Comparison of ENCODE assay signal across 22 cellular contexts in genomic region chr10:6757119-6757518, GRCh38.
DNase-seq lines count a peak whose midpoint lies in the region; TF ChIP-seq lines count a peak whose summit lies in the region.
"Had no signal": no experiment of that assay in that cellular context is flagged by ENCODE, and none has a peak within 500 bp of the region (broad histone marks: within the 10 kb centered on the region; RNA-seq: fewer than 3 reads in every experiment).

No MANE protein-coding gene starts in this region.

- H3T11ph ChIP-seq in H9 (ENCODE audit: low read length): no peak overlapping the region

- H2AFZ ChIP-seq in H9 (ENCODE audit: low read length): no peak overlapping the region
- H2AFZ ChIP-seq: PC-9 had no signal

- H3K4me3 Mint-ChIP-seq in progenitor cell of endocrine pancreas (ENCODE audit: low read depth) (peak overlapping the region; percentile 25), H9 (no peak overlapping the region)
- H3K4me3 Mint-ChIP-seq: CD8-positive, alpha-beta T cell had no signal

- TF ChIP-seq POLR2A in vagina (IDR thresholded peaks at IDR 0.05): no peak

- peaks cover 18% of the 10 kb centered on the region for H3K4me1 ChIP-seq in vagina
- H3K4me1 ChIP-seq in H9 (ENCODE audit: insufficient read depth, low read length): peaks cover 2% of the 10 kb centered on the region; the same call in 1 of the 2 replicates

- no peak overlapping the region for H3K56ac ChIP-seq in H9 (ENCODE audit: insufficient read length, low read depth, low read length)

- H3K79me1 ChIP-seq in H9 (ENCODE audit: insufficient read depth, low read depth, low read length, poor library complexity, severe bottlenecking): no peaks in the 10 kb centered on the region

- no peak overlapping the region for H3K4me2 ChIP-seq in H9 (ENCODE audit: insufficient read depth, insufficient read length, low read length)
- H3K4me2 ChIP-seq: PC-9 had no signal

- no peak overlapping the region for H4K91ac ChIP-seq in H9 (ENCODE audit: insufficient read length, low read depth, low read length)

- no peaks in the 10 kb centered on the region for H3K36me3 ChIP-seq in vagina
- H3K36me3 ChIP-seq: BLaER1 treated with 17β-estradiol and CSF1 and Interleukin-3, amounts not matched to agents 10 nM and 100 nM had no signal

- peaks cover 6% of the 10 kb centered on the region for H3K4me1 Mint-ChIP-seq in progenitor cell of endocrine pancreas (ENCODE audit: low read depth)
- H3K4me1 Mint-ChIP-seq in H9: peaks cover 38 to 48% of the 10 kb centered on the region in 2 experiments

- no peak overlapping the region for H2BK12ac ChIP-seq in H9 (ENCODE audit: insufficient read length, low read depth, low read length)

- no peak overlapping the region for H2BK15ac ChIP-seq in H9 (ENCODE audit: low read depth, low read length)

- H2BK20ac ChIP-seq in H9 (ENCODE audit: low read depth, low read length, poor library complexity, severe bottlenecking): no peak overlapping the region

- H3K23ac ChIP-seq in H9 (ENCODE audit: insufficient read length, low read depth, low read length): no peak overlapping the region

- WGBS in H9 (ENCODE audit: extremely low coverage, insufficient read length, low lambda C conversion rate): no CpG with 5 or more reads among the region's 7 CpGs

- H4K8ac ChIP-seq in H9 (replicated peaks; ENCODE audit: insufficient read length, low read depth, low read length): no peak overlapping the region

- H3K9me3 Mint-ChIP-seq in progenitor cell of endocrine pancreas (ENCODE audit: low read depth) (peaks cover 4% of the 10 kb centered on the region), H9 (peaks cover 10 to 12% of the 10 kb centered on the region in 2 experiments)
- H3K9me3 Mint-ChIP-seq: CD8-positive, alpha-beta T cell had no signal

- no peak overlapping the region for H3K18ac ChIP-seq in H9 (ENCODE audit: insufficient read length, low read depth, low read length)

- H3K14ac ChIP-seq in H9 (ENCODE audit: insufficient read depth, low read length): no peak overlapping the region; the same call in 1 of the 2 replicates

- H3K23me2 ChIP-seq in H9 (ENCODE audit: insufficient read length, low read depth, low read length, poor library complexity, severe bottlenecking): no peaks in the 10 kb centered on the region

- no peak overlapping the region for H3K27ac Mint-ChIP-seq in progenitor cell of endocrine pancreas
- no peak overlapping the region; a peak in 1 of 7 replicates for H3K27ac Mint-ChIP-seq in H9
- H3K27ac Mint-ChIP-seq: CD8-positive, alpha-beta T cell had no signal

- no peak overlapping the region for H2BK5ac ChIP-seq in H9 (ENCODE audit: insufficient read length, low read length)

- DNase-seq in NOMO-1 treated with DMSO at 0.1 percent for 48 hours (lab: John Stamatoyannopoulos, UW; ENCODE audit: unreplicated experiment) (peak; percentile 14), NOMO-1 (lab: John Stamatoyannopoulos, UW; ENCODE audit: unreplicated experiment in 2 of 2) (no peak), dorsolateral prefrontal cortex (no peak), progenitor cell of endocrine pancreas (ENCODE audit: low spot score, unreplicated experiment) (no peak), vagina (ENCODE audit: extremely low spot score in 2 of 2) (no peak), H9 (no peak), GM13977 (ENCODE audit: low spot score) (no peak), NCI-H128 (lab: John Stamatoyannopoulos, UW; ENCODE audit: unreplicated experiment) (no peak)
- DNase-seq: CD8-positive, alpha-beta T cell; H7; NCI-H1105 treated with DMSO at 0.1 percent for 48 hours; NCI-H1694; NCI-H2081 treated with DMSO at 0.1 percent for 48 hours; NCI-H446; NCI-H526 treated with DMSO at 0.1 percent for 48 hours; PC-9; RPMI8226; SHP77 had no signal

- H3K9me3 ChIP-seq in vagina (no peaks in the 10 kb centered on the region), H9 (ENCODE audit: control insufficient read depth, low read depth, low read length) (peaks cover 6% of the 10 kb centered on the region)

- H3K4me3 ChIP-seq in dorsolateral prefrontal cortex (no peak overlapping the region), vagina (no peak overlapping the region)
- H3K4me3 ChIP-seq: BLaER1 treated with 17β-estradiol and CSF1 and Interleukin-3, amounts not matched to agents 10 nM and 100 nM; PC-9; SK-N-MC had no signal

- no peak overlapping the region for H3K9ac ChIP-seq in H9 (ENCODE audit: extremely low read depth, insufficient read length, low read length)
- H3K9ac ChIP-seq: BLaER1 treated with 17β-estradiol and CSF1 and Interleukin-3, amounts not matched to agents 10 nM and 100 nM had no signal

- in situ Hi-C loops in GM13977 (cut with MboI; ENCODE audit: low pct_unique_long_range_greater_than_20kb, low sequenced_read_pairs, unreplicated experiment): no loop called here

- no peak overlapping the region for H3K4ac ChIP-seq in H9 (ENCODE audit: low read depth, low read length)

- H3K36me3 Mint-ChIP-seq in progenitor cell of endocrine pancreas (ENCODE audit: insufficient read depth): no peaks in the 10 kb centered on the region
- H3K36me3 Mint-ChIP-seq in H9 (ENCODE audit: insufficient read depth in 1 of 3, low read depth in 3 of 3): peaks cover 4 to 13% (median 8%) of the 10 kb centered on the region in 3 experiments; a peak in 5 of 7 replicates
- H3K36me3 Mint-ChIP-seq: CD8-positive, alpha-beta T cell; IgD-negative memory B cell had no signal

- H3K79me2 ChIP-seq in H9 (ENCODE audit: insufficient read depth, low read length): no peaks in the 10 kb centered on the region

- intact Hi-C loops in dorsolateral prefrontal cortex (cut with DNase I) (no loop called here), vagina (cut with DNase I) (no loop called here)

- H3K27me3 Mint-ChIP-seq in progenitor cell of endocrine pancreas (peaks cover 57% of the 10 kb centered on the region), H9 (ENCODE audit: low read depth) (peaks cover 18% of the 10 kb centered on the region)

- peaks cover 0 to 30% (median 4%) of the 10 kb centered on the region in 45 donors for H3K27me3 ChIP-seq in dorsolateral prefrontal cortex
- no peaks in the 10 kb centered on the region for H3K27me3 ChIP-seq in vagina
- no peaks in the 10 kb centered on the region for H3K27me3 ChIP-seq in H9 (ENCODE audit: insufficient read depth, low read length)
- H3K27me3 ChIP-seq: BLaER1 treated with 17β-estradiol and CSF1 and Interleukin-3, amounts not matched to agents 10 nM and 100 nM had no signal

- no peak overlapping the region for H2BK120ac ChIP-seq in H9 (ENCODE audit: low read depth, low read length, poor library complexity, severe bottlenecking)

- peak overlapping the region in 53 of 59 donors; percentile 54 to 97 (median 88) for H3K27ac ChIP-seq in dorsolateral prefrontal cortex
- peak overlapping the region; percentile 36 for H3K27ac ChIP-seq in vagina
- no peak overlapping the region for H3K27ac ChIP-seq in H9 (ENCODE audit: insufficient read length, low read depth, low read length)
- H3K27ac ChIP-seq: 22Rv1; BLaER1 treated with 17β-estradiol and CSF1 and Interleukin-3, amounts not matched to agents 10 nM and 100 nM; PC-9; SK-N-MC had no signal

- TF ChIP-seq CTCF in dorsolateral prefrontal cortex (IDR thresholded peaks at IDR 0.05 in 54 of 56, conservative IDR thresholded peaks at IDR 0.05 in 2 of 56; ENCODE audit: low read depth in 1 of 56, partially characterized antibody in 56 of 56) (no peak), progenitor cell of endocrine pancreas (IDR thresholded peaks at IDR 0.05; ENCODE audit: unreplicated experiment) (no peak), vagina (IDR thresholded peaks at IDR 0.05) (no peak), H9 (conservative IDR thresholded peaks at IDR 0.05) (no peak), GM13977 (IDR thresholded peaks at IDR 0.05; ENCODE audit: extremely low read depth, insufficient read depth, missing control alignments) (no peak)

- no peak overlapping the region for H4K5ac ChIP-seq in H9 (ENCODE audit: insufficient read length, low read depth, low read length)

- no peaks in the 10 kb centered on the region for H4K20me1 ChIP-seq in H9 (ENCODE audit: control insufficient read depth, insufficient read depth, insufficient read length)

- H2AK5ac ChIP-seq in H9 (ENCODE audit: insufficient read length, low read length): no peak overlapping the region
